ENCODE assay signal across 14 cellular contexts in genomic region chr11:67648796-67649613, GRCh38. TPM values are rescaled to one million over a fixed set of nuclear protein-coding genes. Genes with fewer than 3 reads are reported as not detected.
DNase-seq lines count a peak whose midpoint lies in the region; ATAC-seq, FAIRE-seq and TF ChIP-seq lines count a peak whose summit lies in the region.
"Had no signal": no experiment of that assay in that cellular context is flagged by ENCODE, and none has a peak within 500 bp of the region (broad histone marks: within the 10 kb centered on the region; RNA-seq: fewer than 3 reads in every experiment).

No MANE protein-coding gene starts in this region.

- no peak for DNase-seq in GM12891 (ENCODE audit: insufficient read length, low spot score)
- peak; percentile 96 for DNase-seq in Karpas-422
- peak; percentile 40 for DNase-seq in activated CD8-positive, alpha-beta T cell treated with anti-CD3 and anti-CD28 coated beads, Interleukin-2, amount 10 ng/mL, durations not matched to agents 7 days and 5 days
- peak; percentile 51 for DNase-seq in pons (ENCODE audit: low spot score)
- DNase-seq in ACHN = no peak
- DNase-seq in stimulated activated CD4-positive, alpha-beta T cell treated with anti-CD3 and anti-CD28 coated beads, Interleukin-2, amount 100 ng/mL, for 24 hours = no peak
- no peak for DNase-seq in stimulated activated CD4-positive, alpha-beta T cell treated with anti-CD3 and anti-CD28 coated beads, Interleukin-4, amount 100 ng/mL, for 1 hour
- DNase-seq: brain microvascular endothelial cell, NCI-H774, T1000 had no signal

- peak overlapping the region; percentile 95 for H3K27ac Mint-ChIP-seq in activated CD8-positive, alpha-beta T cell treated with anti-CD3 and anti-CD28 coated beads, Interleukin-2, amount 10 ng/mL, durations not matched to agents 7 days and 5 days
- H3K27ac Mint-ChIP-seq: type B pancreatic cell had no signal

- no peaks in the 10 kb centered on the region for H3K9me3 Mint-ChIP-seq in activated CD8-positive, alpha-beta T cell treated with anti-CD3 and anti-CD28 coated beads, Interleukin-2, amount 10 ng/mL, durations not matched to agents 7 days and 5 days (ENCODE audit: insufficient read depth)
- H3K9me3 Mint-ChIP-seq: type B pancreatic cell had no signal

- TF ChIP-seq POLR2A in GM12891 (IDR thresholded peaks at IDR 0.05; ENCODE audit: low read depth, low read length) = no peak

- POLR2A ChIA-PET in activated CD8-positive, alpha-beta T cell treated with anti-CD3 and anti-CD28 coated beads, Interleukin-2, amount 10 ng/mL, durations not matched to agents 7 days and 5 days (lab: Charles Lee) = interaction anchor here (0.9 to 1.3 kb wide), 3 partner anchors 16 to 35 kb away, joined by 3 to 4 read pairs (median 3); no protein-coding TSS in a partner anchor

- H3K9me3 ChIP-seq in Karpas-422 (ENCODE audit: low read length) = peaks cover 3% of the 10 kb centered on the region; the same call in 1 of the 2 replicates

- no peaks in the 10 kb centered on the region for H3K79me2 ChIP-seq in Karpas-422 (ENCODE audit: low read length)

- H3K9ac ChIP-seq in Karpas-422 (ENCODE audit: low read length) = peak overlapping the region; percentile 60

- in situ Hi-C loops in ACHN (cut with HindIII; ENCODE audit: low pct_ligation_motif_present, low pct_unique_long_range_greater_than_20kb, low sequenced_read_pairs) = no loop called here

- no peaks in the 10 kb centered on the region for H3K36me3 ChIP-seq in Karpas-422 (ENCODE audit: insufficient read depth, low read length)
- H3K36me3 ChIP-seq: brain microvascular endothelial cell had no signal

- H3K4me1 Mint-ChIP-seq in activated CD8-positive, alpha-beta T cell treated with anti-CD3 and anti-CD28 coated beads, Interleukin-2, amount 10 ng/mL, durations not matched to agents 7 days and 5 days (ENCODE audit: low read depth) = peaks cover 59% of the 10 kb centered on the region

- H3K36me3 Mint-ChIP-seq in activated CD8-positive, alpha-beta T cell treated with anti-CD3 and anti-CD28 coated beads, Interleukin-2, amount 10 ng/mL, durations not matched to agents 7 days and 5 days (ENCODE audit: low read depth) = peaks cover 1% of the 10 kb centered on the region
- H3K36me3 Mint-ChIP-seq: type B pancreatic cell had no signal

- H2AFZ ChIP-seq in Karpas-422 (ENCODE audit: low read length) = no peak overlapping the region

- peak overlapping the region; percentile 69; the same call in 1 of the 2 replicates for H3K4me3 ChIP-seq in Karpas-422 (ENCODE audit: low read length)

- peak overlapping the region; percentile 82 for H3K4me2 ChIP-seq in Karpas-422 (ENCODE audit: low read depth, low read length, poor library complexity, severe bottlenecking)

- H3K27me3 ChIP-seq in Karpas-422 (ENCODE audit: low read length) = no peaks in the 10 kb centered on the region; the same call in 1 of the 2 replicates
- H3K27me3 ChIP-seq: brain microvascular endothelial cell had no signal

- no peaks in the 10 kb centered on the region for H3K27me3 Mint-ChIP-seq in activated CD8-positive, alpha-beta T cell treated with anti-CD3 and anti-CD28 coated beads, Interleukin-2, amount 10 ng/mL, durations not matched to agents 7 days and 5 days (ENCODE audit: low read depth)

- CTCF ChIA-PET in activated CD8-positive, alpha-beta T cell treated with anti-CD3 and anti-CD28 coated beads, Interleukin-2, amount 10 ng/mL, durations not matched to agents 7 days and 5 days (lab: Charles Lee) = interaction anchor here (1.1 to 8.3 kb wide), 10 partner anchors 9 to 66 kb away, joined by 3 to 111 read pairs (median 4); partner anchors contain the start of gene NUDT8

- peak overlapping the region; percentile 36 for H3K4me3 Mint-ChIP-seq in activated CD8-positive, alpha-beta T cell treated with anti-CD3 and anti-CD28 coated beads, Interleukin-2, amount 10 ng/mL, durations not matched to agents 7 days and 5 days
- H3K4me3 Mint-ChIP-seq: type B pancreatic cell had no signal

- H3K9me2 ChIP-seq in Karpas-422 (replicated peaks; ENCODE audit: insufficient read depth, low read length) = no peaks in the 10 kb centered on the region

- H3K4me1 ChIP-seq in Karpas-422 (ENCODE audit: low read length) = peaks cover 63% of the 10 kb centered on the region

- no peak for ATAC-seq in activated CD8-positive, alpha-beta T cell treated with anti-CD3 and anti-CD28 coated beads, Interleukin-2, amount 10 ng/mL, durations not matched to agents 7 days and 5 days
- ATAC-seq in HG03342 (IDR thresholded peaks at IDR 0.05; ENCODE audit: unreplicated experiment) = no peak

- peak overlapping the region; percentile 95 for H3K27ac ChIP-seq in Karpas-422 (ENCODE audit: low read length)
- H3K27ac ChIP-seq: brain microvascular endothelial cell had no signal

- FAIRE-seq in GM12891 (lab: Jason Lieb, UNC) = no peak

- no peaks in the 10 kb centered on the region for H4K20me1 ChIP-seq in Karpas-422 (ENCODE audit: insufficient read depth, low read depth, low read length)

TF ChIP-seq in GM12891, 5 proteins besides CTCF, POLR2A, EP300 and RAD21:
- TF ChIP-seq POU2F2 (IDR thresholded peaks at IDR 0.05; ENCODE audit: low read depth, low read length) (no peak), SPI1 (IDR thresholded peaks at IDR 0.05; ENCODE audit: low read depth, low read length) (peak; percentile 88), PAX5 (IDR thresholded peaks at IDR 0.05; ENCODE audit: insufficient read depth, low read length, severe bottlenecking) (no peak), POLR2AphosphoS5 (IDR thresholded peaks at IDR 0.05; ENCODE audit: low read depth, low read length) (no peak), TAF1 (IDR thresholded peaks at IDR 0.05; ENCODE audit: low read depth, low read length) (no peak)

RNA-seq across cellular contexts. Expression of gene ACY3, which starts 1.5 kb away (rescaled TPM):
- 0.53 TPM for polyA plus RNA-seq in GM12891 (2012; ENCODE audit: low read depth, missing spikeins)
- 0.89 and 2.2 TPM in 2 replicates for total RNA-seq in Karpas-422 (2014; rRNA removed; shearing (Covaris generic); ENCODE audit: low replicate concordance)
- total RNA-seq in activated CD8-positive, alpha-beta T cell treated with anti-CD3 and anti-CD28 coated beads, Interleukin-2, amount 10 ng/mL, durations not matched to agents 7 days and 5 days = under 1 TPM; 0.61 to 0.73 TPM
- total RNA-seq: MCF 10A had no signal

RNA-seq across cellular contexts. Expression of gene TBX10, which starts 9.4 kb away (rescaled TPM):
- polyA plus RNA-seq in GM12891 (2012; ENCODE audit: low read depth, missing spikeins) = not detected
- total RNA-seq in Karpas-422 (2014; rRNA removed; shearing (Covaris generic); ENCODE audit: low replicate concordance) = not detected in 2 replicates
- not detected for total RNA-seq in activated CD8-positive, alpha-beta T cell treated with anti-CD3 and anti-CD28 coated beads, Interleukin-2, amount 10 ng/mL, durations not matched to agents 7 days and 5 days
- total RNA-seq: MCF 10A, renal cortical epithelial cell had no signal

RNA-seq across cellular contexts. Expression of gene NUDT8, which starts 19.3 kb away (rescaled TPM):
- 5.8 TPM for polyA plus RNA-seq in GM12891 (2012; ENCODE audit: low read depth, missing spikeins)
- 10.4 and 35.4 TPM in 2 replicates for total RNA-seq in Karpas-422 (2014; rRNA removed; shearing (Covaris generic); ENCODE audit: low replicate concordance)
- 10 to 100 TPM; 18.6 to 20.1 TPM for total RNA-seq in activated CD8-positive, alpha-beta T cell treated with anti-CD3 and anti-CD28 coated beads, Interleukin-2, amount 10 ng/mL, durations not matched to agents 7 days and 5 days

RNA-seq across cellular contexts. Expression of gene ALDH3B2, which starts 25.4 kb away (rescaled TPM):
- not detected for polyA plus RNA-seq in GM12891 (2012; ENCODE audit: low read depth, missing spikeins)
- total RNA-seq in Karpas-422 (2014; rRNA removed; shearing (Covaris generic); ENCODE audit: low replicate concordance) = 1.6 and 1.8 TPM in 2 replicates
- not detected for total RNA-seq in activated CD8-positive, alpha-beta T cell treated with anti-CD3 and anti-CD28 coated beads, Interleukin-2, amount 10 ng/mL, durations not matched to agents 7 days and 5 days
- total RNA-seq: MCF 10A had no signal

RNA-seq across cellular contexts. Expression of gene NDUFV1, which starts 42.3 kb away (rescaled TPM):
- 214 TPM for polyA plus RNA-seq in GM12891 (2012; ENCODE audit: low read depth, missing spikeins)
- total RNA-seq in Karpas-422 (2014; rRNA removed; shearing (Covaris generic); ENCODE audit: low replicate concordance) = 145 and 304 TPM in 2 replicates
- 100 to 1,000 TPM; 250 to 258 TPM for total RNA-seq in activated CD8-positive, alpha-beta T cell treated with anti-CD3 and anti-CD28 coated beads, Interleukin-2, amount 10 ng/mL, durations not matched to agents 7 days and 5 days

Comparison
In these comparisons a context has a peak if more than half of its experiments do, and no peak if none do; other contexts are left out.
1. DNase-seq: peak in Karpas-422 (single experiment), activated CD8-positive, alpha-beta T cell treated with anti-CD3 and anti-CD28 coated beads, Interleukin-2, amount 10 ng/mL, durations not matched to agents 7 days and 5 days (single experiment) and pons (single experiment); none in GM12891 (single experiment), ACHN (single experiment), stimulated activated CD4-positive, alpha-beta T cell treated with anti-CD3 and anti-CD28 coated beads, Interleukin-2, amount 100 ng/mL, for 24 hours (0 of 2) and stimulated activated CD4-positive, alpha-beta T cell treated with anti-CD3 and anti-CD28 coated beads, Interleukin-4, amount 100 ng/mL, for 1 hour (single experiment).